In the genomic region with DNA sequence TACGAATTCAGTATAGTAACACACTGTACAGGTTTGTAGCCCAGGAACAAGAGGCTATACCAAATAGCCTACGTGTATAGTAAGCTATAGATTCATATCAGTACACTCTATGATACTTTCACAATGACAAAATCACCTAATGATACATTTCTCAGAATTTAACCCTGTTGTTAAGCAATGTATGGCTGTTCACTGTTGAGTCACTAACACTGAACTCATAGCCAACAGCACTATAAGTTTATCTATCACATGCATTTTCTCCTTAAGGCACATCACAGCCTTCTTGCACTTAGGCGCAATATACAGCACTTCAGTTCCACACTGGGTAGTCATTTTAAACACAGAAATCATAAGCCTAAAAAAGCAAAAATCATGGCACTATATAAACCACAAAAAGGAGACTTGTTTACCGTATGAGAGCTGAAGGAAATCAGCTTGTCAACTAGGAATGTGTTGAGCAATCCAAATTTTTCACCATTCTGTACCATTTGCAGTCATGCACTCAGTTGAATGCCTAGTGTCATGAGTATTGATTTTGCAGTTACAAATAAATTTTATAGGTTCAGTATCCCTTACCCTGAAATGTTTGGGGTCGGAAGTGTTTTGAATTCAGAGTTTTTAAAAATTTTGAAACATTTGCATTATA, we compare ENCODE assay signal across 1 cellular context.
TF ChIP-seq lines count a peak whose summit lies in the region.

No MANE protein-coding gene starts in this region.

TF ChIP-seq in WTC11, 78 proteins besides CTCF, POLR2A, EP300 and RAD21 (continued from another document):
- TF ChIP-seq ZNF425 (CRISPR knock-in tag; conservative IDR thresholded peaks at IDR 0.05) = no peak
- no peak for TF ChIP-seq TP53 (CRISPR knock-in tag; IDR thresholded peaks at IDR 0.05)
- no peak for TF ChIP-seq ERG (CRISPR knock-in tag; IDR thresholded peaks at IDR 0.05)
- no peak for TF ChIP-seq ELF4 (CRISPR knock-in tag; IDR thresholded peaks at IDR 0.05; ENCODE audit: low read depth)
